In genomic region chr17:59129814-59130213, GRCh38 we compare ENCODE assay signal across 8 cellular contexts.
"Had no signal": no experiment of that assay in that cellular context is flagged by ENCODE, and none has a peak within 500 bp of the region (broad histone marks: within the 10 kb centered on the region; RNA-seq: fewer than 3 reads in every experiment).

No MANE protein-coding gene starts in this region.

- H3K4me1 Mint-ChIP-seq: IgD-negative memory B cell had no signal

- H3K9ac ChIP-seq: KMS-11 had no signal

- H3K9me3 Mint-ChIP-seq: IgD-negative memory B cell had no signal

- FAIRE-seq: HTR-8/SVneo had no signal

- H3K36me3 Mint-ChIP-seq: IgD-negative memory B cell had no signal

- DNase-seq: IMR-90, Karpas-422, KBM-7, KG1 had no signal

- H3K4me3 Mint-ChIP-seq: IgD-negative memory B cell had no signal

- H3K27ac Mint-ChIP-seq: IgD-negative memory B cell had no signal

- H3K27ac ChIP-seq: HL-60, KMS-11 had no signal

- H3K27me3 Mint-ChIP-seq: IgD-negative memory B cell had no signal

- H3K4me2 ChIP-seq: KMS-11 had no signal
